In the genomic region with DNA sequence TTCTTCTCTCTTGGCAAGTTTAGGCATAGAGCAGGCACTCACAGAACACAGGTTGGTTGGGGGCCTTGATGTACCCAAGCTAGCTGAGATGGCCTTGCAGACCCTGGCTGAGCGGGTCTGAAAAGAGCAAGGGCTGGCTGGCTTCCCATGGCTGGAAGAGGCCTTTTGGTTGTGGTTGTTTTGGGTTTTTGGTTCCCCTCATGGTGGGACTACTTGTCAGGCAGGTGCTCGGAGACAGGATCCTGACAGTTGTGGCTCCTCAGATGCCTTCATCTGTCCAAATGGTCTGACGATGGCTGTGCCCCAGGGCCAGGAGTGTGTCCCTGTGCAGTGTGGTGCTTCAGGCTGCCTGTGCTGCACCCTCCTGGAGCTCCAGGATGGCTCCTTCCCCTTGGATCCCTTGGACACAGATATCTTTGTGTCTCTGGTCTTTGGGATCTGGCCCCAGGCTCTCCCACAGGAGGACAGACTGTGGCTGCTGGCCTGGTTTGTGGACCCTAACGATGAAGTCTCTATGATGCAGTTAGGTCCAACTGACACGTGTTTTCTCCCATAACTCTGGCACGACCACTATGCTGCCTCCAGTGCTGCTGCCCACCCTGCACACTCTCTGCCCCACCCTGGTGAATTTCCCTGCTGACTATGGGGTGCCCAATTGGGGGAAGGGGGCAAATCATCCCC, we compare ENCODE assay signal across 17 cellular contexts.
DNase-seq lines count a peak whose midpoint lies in the region; ATAC-seq and TF ChIP-seq lines count a peak whose summit lies in the region.
"Had no signal": no experiment of that assay in that cellular context is flagged by ENCODE, and none has a peak within 500 bp of the region (broad histone marks: within the 10 kb centered on the region; RNA-seq: fewer than 3 reads in every experiment).

No MANE protein-coding gene starts in this region.

- no peaks in the 10 kb centered on the region for H3K27me3 ChIP-seq in upper lobe of right lung

- TF ChIP-seq CTCF in upper lobe of right lung (IDR thresholded peaks at IDR 0.05) (no peak), omental fat pad (IDR thresholded peaks at IDR 0.05) (no peak)

- intact Hi-C loops in posterior vena cava (cut with DNase I) (no loop called here), upper lobe of right lung (cut with DNase I) (no loop called here)

- no peak overlapping the region for H3K4me3 Mint-ChIP-seq in activated CD8-positive, alpha-beta memory T cell treated with anti-CD3 and anti-CD28 coated beads, Interleukin-2, amount 10 ng/mL, durations not matched to agents 7 days and 5 days
- H3K4me3 Mint-ChIP-seq: CD8-positive, alpha-beta memory T cell; H9 had no signal

- H3K4me3 ChIP-seq in upper lobe of right lung = no peak overlapping the region
- H3K4me3 ChIP-seq: BLaER1, GM23248 had no signal

- no peak overlapping the region for H3K27ac Mint-ChIP-seq in activated CD8-positive, alpha-beta memory T cell treated with anti-CD3 and anti-CD28 coated beads, Interleukin-2, amount 10 ng/mL, durations not matched to agents 7 days and 5 days
- H3K27ac Mint-ChIP-seq: H9 had no signal

- H3K36me3 ChIP-seq in upper lobe of right lung = no peaks in the 10 kb centered on the region
- H3K36me3 ChIP-seq: BLaER1 had no signal

- ATAC-seq in activated CD8-positive, alpha-beta memory T cell treated with anti-CD3 and anti-CD28 coated beads, Interleukin-2, amount 10 ng/mL, durations not matched to agents 7 days and 5 days = no peak
- no peak for ATAC-seq in upper lobe of right lung
- no peak for ATAC-seq in HG02973 (IDR thresholded peaks at IDR 0.05; ENCODE audit: unreplicated experiment)
- ATAC-seq in omental fat pad (ENCODE audit: low FRiP score) = no peak

- no peaks in the 10 kb centered on the region for H3K36me3 Mint-ChIP-seq in activated CD8-positive, alpha-beta memory T cell treated with anti-CD3 and anti-CD28 coated beads, Interleukin-2, amount 10 ng/mL, durations not matched to agents 7 days and 5 days
- H3K36me3 Mint-ChIP-seq: CD8-positive, alpha-beta memory T cell had no signal

- CTCF ChIA-PET in activated CD8-positive, alpha-beta memory T cell treated with anti-CD3 and anti-CD28 coated beads, Interleukin-2, amount 10 ng/mL, durations not matched to agents 7 days and 5 days (lab: Charles Lee) = no interaction called here

- peaks cover 20% of the 10 kb centered on the region for H3K27me3 Mint-ChIP-seq in activated CD8-positive, alpha-beta memory T cell treated with anti-CD3 and anti-CD28 coated beads, Interleukin-2, amount 10 ng/mL, durations not matched to agents 7 days and 5 days

- H3K27ac ChIP-seq in upper lobe of right lung = no peak overlapping the region
- H3K27ac ChIP-seq: BLaER1, GM23248 had no signal

- H3K9me3 ChIP-seq in upper lobe of right lung = no peaks in the 10 kb centered on the region
- H3K9me3 ChIP-seq: BLaER1, Caco-2 had no signal

- H3K4me1 Mint-ChIP-seq in activated CD8-positive, alpha-beta memory T cell treated with anti-CD3 and anti-CD28 coated beads, Interleukin-2, amount 10 ng/mL, durations not matched to agents 7 days and 5 days = peaks cover 6% of the 10 kb centered on the region
- H3K4me1 Mint-ChIP-seq: H9 had no signal

- DNase-seq in activated CD8-positive, alpha-beta memory T cell treated with anti-CD3 and anti-CD28 coated beads for 24 hours = peak; percentile 44
- no peak for DNase-seq in activated CD8-positive, alpha-beta memory T cell treated with anti-CD3 and anti-CD28 coated beads, Interleukin-2, amount 10 ng/mL, durations not matched to agents 7 days and 5 days
- DNase-seq in islet precursor cell = peak; percentile 38
- DNase-seq in posterior vena cava (ENCODE audit: low spot score) = peak; percentile 50
- DNase-seq in upper lobe of right lung = peak; percentile 44
- DNase-seq in NCI-H446 treated with DMSO at 0.1 percent for 48 hours (lab: John Stamatoyannopoulos, UW) = no peak
- DNase-seq in omental fat pad (ENCODE audit: low spot score) = no peak
- DNase-seq: 8988T; AML-193; Caco-2; CD8-positive, alpha-beta memory T cell; DMS53; GF-D8; GM23248; H9 had no signal

- H3K4me1 ChIP-seq in upper lobe of right lung = peaks cover 7% of the 10 kb centered on the region
- H3K4me1 ChIP-seq: Caco-2 had no signal

- no peaks in the 10 kb centered on the region for H3K9me3 Mint-ChIP-seq in activated CD8-positive, alpha-beta memory T cell treated with anti-CD3 and anti-CD28 coated beads, Interleukin-2, amount 10 ng/mL, durations not matched to agents 7 days and 5 days (ENCODE audit: low read depth)
- H3K9me3 Mint-ChIP-seq: CD8-positive, alpha-beta memory T cell; H9 had no signal

Comparison
In these comparisons a context has a peak if more than half of its experiments do, and no peak if none do; other contexts are left out.
1. DNase-seq: peak in activated CD8-positive, alpha-beta memory T cell treated with anti-CD3 and anti-CD28 coated beads for 24 hours (single experiment), islet precursor cell (single experiment), posterior vena cava (single experiment) and upper lobe of right lung (single experiment); none in activated CD8-positive, alpha-beta memory T cell treated with anti-CD3 and anti-CD28 coated beads, Interleukin-2, amount 10 ng/mL, durations not matched to agents 7 days and 5 days (single experiment), NCI-H446 treated with DMSO at 0.1 percent for 48 hours (single experiment) and omental fat pad (single experiment).